In the genomic region with DNA sequence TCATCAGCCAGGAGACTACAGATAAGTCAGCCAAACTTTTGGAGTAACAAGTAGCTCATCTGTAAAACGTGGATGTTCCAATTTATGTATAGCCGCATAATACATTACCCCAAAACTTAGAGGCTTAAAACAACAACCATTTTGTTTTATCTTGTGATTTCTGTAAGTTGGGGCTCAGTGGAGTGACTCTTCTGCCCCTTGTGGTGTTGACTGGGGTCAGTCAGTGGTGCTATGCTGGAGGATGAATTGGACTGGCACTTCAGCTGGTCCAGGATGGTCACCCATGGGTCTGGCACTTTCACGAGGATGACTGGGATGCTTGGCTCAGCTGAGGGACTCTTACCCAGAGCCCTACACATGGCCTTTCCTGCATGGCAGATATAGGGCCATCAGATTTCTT, we compare ENCODE assay signal across 35 cellular contexts.
"Had no signal": no experiment of that assay in that cellular context is flagged by ENCODE, and none has a peak within 500 bp of the region (broad histone marks: within the 10 kb centered on the region; RNA-seq: fewer than 3 reads in every experiment).

No MANE protein-coding gene starts in this region.

- DNase-seq: Karpas-422, Kasumi-1, MG63, MM.1S, MV-4-11, NCI-H1048, NCI-H1092, NCI-H1092 treated with DMSO at 0.1 percent for 48 hours, NCI-H1105, NCI-H1105 treated with DMSO at 0.1 percent for 48 hours, NCI-H1417, NCI-H1417 treated with DMSO at 0.1 percent for 48 hours, NCI-H1436, NCI-H1436 treated with DMSO at 0.1 percent for 48 hours, NCI-H146, NCI-H1694, NCI-H1694 treated with DMSO at 0.1 percent for 48 hours, NCI-H187, NCI-H187 treated with DMSO at 0.1 percent for 48 hours, NCI-H1930, NCI-H2029, NCI-H2029 treated with DMSO at 0.1 percent for 48 hours, NCI-H2081, NCI-H2081 treated with DMSO at 0.1 percent for 48 hours, NCI-H2107, NCI-H2171, NCI-H2171 treated with DMSO at 0.1 percent for 48 hours, NCI-H2227 treated with DMSO at 0.1 percent for 48 hours, NCI-H226, NCI-H345, NCI-H446, NCI-H446 treated with DMSO at 0.1 percent for 48 hours, NCI-H510A, NCI-H510A treated with DMSO at 0.1 percent for 48 hours, NCI-H524 had no signal

- H3K27me3 ChIP-seq: MG63 had no signal

- H3K9me3 ChIP-seq: MG63 had no signal

- H3K4me3 ChIP-seq: MG63 had no signal

- H3K36me3 ChIP-seq: MG63 had no signal
